12 cellular contexts compared by ENCODE assay signal in genomic region chr15:45143946-45144345, GRCh38. TPM values are rescaled to one million over a fixed set of nuclear protein-coding genes. Genes with fewer than 3 reads are reported as not detected.
"Had no signal": no experiment of that assay in that cellular context is flagged by ENCODE, and none has a peak within 500 bp of the region (broad histone marks: within the 10 kb centered on the region; RNA-seq: fewer than 3 reads in every experiment).

No MANE protein-coding gene starts in this region.

- H3K4me2 ChIP-seq: KMS-11 had no signal

- H2AFZ ChIP-seq: GM23248 had no signal

- H3K4me1 Mint-ChIP-seq: IgD-negative memory B cell had no signal

- ATAC-seq: HCT116, HepG2 had no signal

- H3K9ac ChIP-seq: GM23248, KMS-11 had no signal

- H3K27ac ChIP-seq: GM23248, KMS-11 had no signal

- H3K36me3 ChIP-seq: HAP-1 had no signal

- H3K9me3 Mint-ChIP-seq: HFFc6, IgD-negative memory B cell had no signal

- DNase-seq: GM23248, GOT3, H7, HFFc6, KBM-7 had no signal

- H3K27ac Mint-ChIP-seq: HFFc6, IgD-negative memory B cell had no signal

- H3K4me3 Mint-ChIP-seq: HFFc6, IgD-negative memory B cell had no signal

- H3K9me3 ChIP-seq: HAP-1 had no signal

- H3K4me3 ChIP-seq: GM23248, HAP-1 had no signal

- H3K36me3 Mint-ChIP-seq: IgD-negative memory B cell had no signal

RNA-seq across cellular contexts. Expression of gene DUOX1, which starts 14.2 kb away (rescaled TPM):
- total RNA-seq: H4, HepG2 had no signal

RNA-seq across cellular contexts. Expression of gene DUOXA1, which starts 14.3 kb away (rescaled TPM):
- total RNA-seq: H4, H7, HepG2 had no signal
- polyA plus RNA-seq: HepG2, IgD-negative memory B cell had no signal

RNA-seq across cellular contexts. Expression of gene DUOXA2, which starts 29.8 kb away (rescaled TPM):
- total RNA-seq: GM23248, H4, H7, HepG2, HFFc6, HT-29 had no signal
- polyA plus RNA-seq: GM23248, IgD-negative memory B cell had no signal

RNA-seq across cellular contexts. Expression of gene DUOX2, which starts 30.0 kb away (rescaled TPM):
- total RNA-seq: GM23248, H7, HepG2, HFFc6 had no signal
- polyA plus RNA-seq: IgD-negative memory B cell had no signal
